ENCODE assay signal across 25 cellular contexts in the genomic region with DNA sequence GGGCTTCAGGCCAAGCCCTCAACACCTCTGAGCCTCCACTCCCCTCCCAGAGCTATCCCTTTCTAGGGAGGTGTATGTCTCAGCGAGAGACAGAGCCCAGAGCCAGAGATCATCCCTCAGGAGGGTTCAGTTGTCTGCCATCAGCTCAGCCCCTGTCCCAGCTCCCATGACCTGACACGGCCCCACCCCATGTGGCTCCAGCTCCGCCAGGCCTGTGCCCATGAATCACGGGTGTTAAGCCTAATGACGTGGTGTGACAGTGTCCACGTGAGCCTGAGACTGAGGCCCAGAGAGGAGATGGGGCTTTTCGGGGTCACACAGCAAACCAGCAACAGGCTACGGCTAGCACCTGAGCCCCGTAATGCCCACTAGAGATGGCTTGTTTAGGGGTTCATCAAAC.
"Had no signal": no experiment of that assay in that cellular context is flagged by ENCODE, and none has a peak within 500 bp of the region (broad histone marks: within the 10 kb centered on the region; RNA-seq: fewer than 3 reads in every experiment).

No MANE protein-coding gene starts in this region.

- H3K4me1 Mint-ChIP-seq: activated CD4-positive, alpha-beta memory T cell treated with anti-CD3 and anti-CD28 coated beads, Interleukin-2, amount 10 ng/mL, durations not matched to agents 7 days and 5 days; activated CD4-positive, alpha-beta T cell treated with anti-CD3 and anti-CD28 coated beads, Interleukin-2, amount 10 ng/mL, durations not matched to agents 24 days and 14 days; central memory CD8-positive, alpha-beta T cell; T-helper 17 cell had no signal

- H3K4me3 Mint-ChIP-seq: activated CD4-positive, alpha-beta memory T cell treated with anti-CD3 and anti-CD28 coated beads, Interleukin-2, amount 10 ng/mL, durations not matched to agents 7 days and 5 days; activated CD4-positive, alpha-beta T cell treated with anti-CD3 and anti-CD28 coated beads, Interleukin-2, amount 10 ng/mL, durations not matched to agents 24 days and 14 days; activated T-cell treated with anti-CD3 and anti-CD28 coated beads, Interleukin-2, amount 50 U/mL, for 24 hours; central memory CD8-positive, alpha-beta T cell; dendritic cell treated with granulocyte-macrophage colony-stimulating factor and Interleukin-4, amounts not matched to agents 40 ng/mL and 50 ng/mL, for 4 days; endodermal cell; nephron; T-helper 17 cell had no signal

- ATAC-seq: activated naive CD4-positive, alpha-beta T cell treated with anti-CD3 and anti-CD28 coated beads, Interleukin-2, amount 50 U/mL, for 72 hours; left lobe of liver; pancreas; T-helper 17 cell had no signal

- DNase-seq: activated CD4-positive, alpha-beta memory T cell treated with anti-CD3 and anti-CD28 coated beads, Interleukin-2, amount 10 ng/mL, durations not matched to agents 7 days and 5 days; activated CD4-positive, alpha-beta T cell treated with anti-CD3 and anti-CD28 coated beads, Interleukin-2, amount 10 ng/mL, durations not matched to agents 24 days and 14 days; activated CD4-positive, CD25-positive, alpha-beta regulatory T cell treated with anti-CD3 and anti-CD28 coated beads, Interleukin-2, amount 50 U/mL, for 72 hours; activated CD8-positive, alpha-beta memory T cell treated with anti-CD3 and anti-CD28 coated beads, Interleukin-2, amount 50 U/mL, for 48 hours; activated gamma-delta T cell treated with Interleukin-2 at 50 U/mL for 16 hours; activated T-cell treated with anti-CD3 and anti-CD28 coated beads, Interleukin-2, amount 50 U/mL, for 24 hours; endodermal cell; hypothalamus; mesendoderm; spleen; stimulated activated naive CD4-positive, alpha-beta T cell treated with Interleukin-2 at 50 U/mL for 16 hours; T-helper 17 cell; T1000; testis; transverse colon had no signal

- H3K27ac Mint-ChIP-seq: activated CD4-positive, alpha-beta memory T cell treated with anti-CD3 and anti-CD28 coated beads, Interleukin-2, amount 10 ng/mL, durations not matched to agents 7 days and 5 days; activated CD4-positive, alpha-beta T cell treated with anti-CD3 and anti-CD28 coated beads, Interleukin-2, amount 10 ng/mL, durations not matched to agents 24 days and 14 days; activated naive CD4-positive, alpha-beta T cell treated with anti-CD3 and anti-CD28 coated beads, Interleukin-2, amount 50 U/mL, for 72 hours; activated T-cell treated with anti-CD3 and anti-CD28 coated beads, Interleukin-2, amount 50 U/mL, for 24 hours; dendritic cell treated with granulocyte-macrophage colony-stimulating factor and Interleukin-4, amounts not matched to agents 40 ng/mL and 50 ng/mL, for 4 days; endodermal cell; nephron; T-helper 17 cell had no signal

- H3K9me3 Mint-ChIP-seq: activated CD4-positive, alpha-beta memory T cell treated with anti-CD3 and anti-CD28 coated beads, Interleukin-2, amount 10 ng/mL, durations not matched to agents 7 days and 5 days; activated CD4-positive, alpha-beta T cell treated with anti-CD3 and anti-CD28 coated beads, Interleukin-2, amount 10 ng/mL, durations not matched to agents 24 days and 14 days; activated naive CD4-positive, alpha-beta T cell treated with anti-CD3 and anti-CD28 coated beads, Interleukin-2, amount 50 U/mL, for 72 hours; activated T-cell treated with anti-CD3 and anti-CD28 coated beads, Interleukin-2, amount 50 U/mL, for 24 hours; central memory CD8-positive, alpha-beta T cell; dendritic cell treated with granulocyte-macrophage colony-stimulating factor and Interleukin-4, amounts not matched to agents 40 ng/mL and 50 ng/mL, for 4 days; endodermal cell; nephron had no signal

- H3K9me3 ChIP-seq: breast epithelium, esophagus muscularis mucosa, pancreas, prostate gland, spleen, testis, transverse colon had no signal

- H3K27me3 Mint-ChIP-seq: activated CD4-positive, alpha-beta memory T cell treated with anti-CD3 and anti-CD28 coated beads, Interleukin-2, amount 10 ng/mL, durations not matched to agents 7 days and 5 days; activated CD4-positive, alpha-beta T cell treated with anti-CD3 and anti-CD28 coated beads, Interleukin-2, amount 10 ng/mL, durations not matched to agents 24 days and 14 days; dendritic cell treated with granulocyte-macrophage colony-stimulating factor and Interleukin-4, amounts not matched to agents 40 ng/mL and 50 ng/mL, for 4 days had no signal

- H3K4me3 ChIP-seq: breast epithelium, esophagus muscularis mucosa, lung, pancreas, prostate gland, spleen, testis, transverse colon had no signal

- H3K4me1 ChIP-seq: breast epithelium, pancreas, prostate gland, spleen, testis, transverse colon had no signal

- H3K36me3 Mint-ChIP-seq: activated naive CD4-positive, alpha-beta T cell treated with anti-CD3 and anti-CD28 coated beads, Interleukin-2, amount 50 U/mL, for 72 hours had no signal

- H3K27ac ChIP-seq: breast epithelium, esophagus muscularis mucosa, pancreas, prostate gland, spleen, testis, transverse colon had no signal

- H3K36me3 ChIP-seq: breast epithelium, pancreas, prostate gland, spleen, transverse colon had no signal

- H3K27me3 ChIP-seq: breast epithelium, pancreas, testis, transverse colon had no signal
